In genomic region chr1:67651031-67651430, GRCh38 we compare ENCODE assay signal across 24 cellular contexts.
"Had no signal": no experiment of that assay in that cellular context is flagged by ENCODE, and none has a peak within 500 bp of the region (broad histone marks: within the 10 kb centered on the region; RNA-seq: fewer than 3 reads in every experiment).

No MANE protein-coding gene starts in this region.

- H3K4me3 Mint-ChIP-seq: activated CD8-positive, alpha-beta T cell treated with anti-CD3 and anti-CD28 coated beads for 36 hours; activated naive CD4-positive, alpha-beta T cell treated with anti-CD3 and anti-CD28 coated beads, Interleukin-2, amount 10 ng/mL, durations not matched to agents 7 days and 5 days; activated naive CD8-positive, alpha-beta T cell treated with anti-CD3 and anti-CD28 coated beads for 36 hours; activated T-cell treated with anti-CD3 and anti-CD28 coated beads, Interleukin-2, amount 50 U/mL, for 72 hours; T-cell had no signal

- DNase-seq: activated CD4-positive, CD25-positive, alpha-beta regulatory T cell; activated CD8-positive, alpha-beta memory T cell treated with anti-CD3 and anti-CD28 coated beads, Interleukin-2, amount 50 U/mL, for 4 hours; activated CD8-positive, alpha-beta T cell treated with anti-CD3 and anti-CD28 coated beads for 36 hours; activated gamma-delta T cell treated with Interleukin-2 at 50 U/mL for 16 hours; activated naive CD4-positive, alpha-beta T cell treated with anti-CD3 and anti-CD28 coated beads, Interleukin-2, amount 10 ng/mL, durations not matched to agents 7 days and 5 days; activated naive CD8-positive, alpha-beta T cell treated with anti-CD3 and anti-CD28 coated beads for 36 hours; activated T-cell treated with anti-CD3 and anti-CD28 coated beads, Interleukin-2, amount 50 U/mL, for 72 hours; brain microvascular endothelial cell; MV-4-11; NCI-H1092 treated with DMSO at 0.1 percent for 48 hours; NCI-H1436; NCI-H1694 treated with DMSO at 0.1 percent for 48 hours; NCI-H2029 treated with DMSO at 0.1 percent for 48 hours; NCI-H345; NCI-H510A treated with DMSO at 0.1 percent for 48 hours; RPMI8226; T-cell; T-helper 2 cell; T1000 had no signal

- H3K27me3 ChIP-seq: brain microvascular endothelial cell, cardiac muscle cell had no signal

- H3K4me3 ChIP-seq: cardiac muscle cell, SK-N-MC had no signal

- H3K27ac ChIP-seq: brain microvascular endothelial cell, cardiac muscle cell, SK-N-MC, VCaP had no signal

- H3K9me3 Mint-ChIP-seq: activated CD8-positive, alpha-beta T cell treated with anti-CD3 and anti-CD28 coated beads for 36 hours; activated naive CD4-positive, alpha-beta T cell treated with anti-CD3 and anti-CD28 coated beads, Interleukin-2, amount 10 ng/mL, durations not matched to agents 7 days and 5 days; activated naive CD8-positive, alpha-beta T cell treated with anti-CD3 and anti-CD28 coated beads for 36 hours; activated T-cell treated with anti-CD3 and anti-CD28 coated beads, Interleukin-2, amount 50 U/mL, for 72 hours; activated T-helper 2 cell treated with anti-CD3 and anti-CD28 coated beads, Interferon-gamma antibody, Interleukin-2, Interleukin-4, amounts not matched to agents 10 μg/mL and 5 μg/mL and 100 μg/mL, durations not matched to agents 14 hours and 24 hours and 36 hours; T-cell had no signal

- H3K36me3 ChIP-seq: brain microvascular endothelial cell, cardiac muscle cell had no signal

- H3K4me1 Mint-ChIP-seq: activated naive CD4-positive, alpha-beta T cell treated with anti-CD3 and anti-CD28 coated beads, Interleukin-2, amount 10 ng/mL, durations not matched to agents 7 days and 5 days; T-cell had no signal

- ATAC-seq: activated CD8-positive, alpha-beta T cell treated with anti-CD3 and anti-CD28 coated beads for 36 hours; activated T-cell treated with anti-CD3 and anti-CD28 coated beads, Interleukin-2, amount 50 U/mL, for 72 hours; Right ventricle myocardium inferior; T-cell had no signal

- H3K27me3 Mint-ChIP-seq: activated CD8-positive, alpha-beta T cell treated with anti-CD3 and anti-CD28 coated beads for 36 hours; activated naive CD8-positive, alpha-beta T cell treated with anti-CD3 and anti-CD28 coated beads for 36 hours; T-cell had no signal

- H3K36me3 Mint-ChIP-seq: activated naive CD4-positive, alpha-beta T cell treated with anti-CD3 and anti-CD28 coated beads, Interleukin-2, amount 10 ng/mL, durations not matched to agents 7 days and 5 days; activated naive CD8-positive, alpha-beta T cell treated with anti-CD3 and anti-CD28 coated beads for 36 hours; T-cell had no signal

- H3K27ac Mint-ChIP-seq: activated CD8-positive, alpha-beta T cell treated with anti-CD3 and anti-CD28 coated beads for 36 hours; activated naive CD4-positive, alpha-beta T cell treated with anti-CD3 and anti-CD28 coated beads, Interleukin-2, amount 10 ng/mL, durations not matched to agents 7 days and 5 days; activated naive CD8-positive, alpha-beta T cell treated with anti-CD3 and anti-CD28 coated beads for 36 hours; activated T-cell treated with anti-CD3 and anti-CD28 coated beads, Interleukin-2, amount 50 U/mL, for 72 hours; activated T-helper 2 cell treated with anti-CD3 and anti-CD28 coated beads, Interferon-gamma antibody, Interleukin-2, Interleukin-4, amounts not matched to agents 10 μg/mL and 5 μg/mL and 100 μg/mL, durations not matched to agents 14 hours and 24 hours and 36 hours; T-cell had no signal
